Comparison of ENCODE assay signal across 25 cellular contexts in genomic region chr7:44335184-44335583, GRCh38. TPM values are rescaled to one million over a fixed set of nuclear protein-coding genes. Genes with fewer than 3 reads are reported as not detected.
"Had no signal": no experiment of that assay in that cellular context is flagged by ENCODE, and none has a peak within 500 bp of the region (broad histone marks: within the 10 kb centered on the region; RNA-seq: fewer than 3 reads in every experiment).

No MANE protein-coding gene starts in this region.

- ATAC-seq: effector memory CD8-positive, alpha-beta T cell; esophagus mucosa; gastrocnemius medialis; left lung; left ventricle myocardium superior; mucosa of descending colon had no signal

- H3K36me3 Mint-ChIP-seq: mesothelial cell of epicardium had no signal

- H3K4me1 Mint-ChIP-seq: endodermal cell had no signal

- H3K4me3 Mint-ChIP-seq: dendritic cell treated with granulocyte-macrophage colony-stimulating factor and Interleukin-4, amounts not matched to agents 40 ng/mL and 50 ng/mL, for 4 days; effector memory CD8-positive, alpha-beta T cell; endodermal cell; mesothelial cell of epicardium had no signal

- H3K36me3 ChIP-seq: colonic mucosa, esophagus squamous epithelium, gastrocnemius medialis, heart left ventricle, left lung, lower lobe of right lung had no signal

- H3K27ac ChIP-seq: colonic mucosa, epithelial cell of prostate, esophagus squamous epithelium, gastrocnemius medialis, hepatocyte, left lung, lower lobe of right lung had no signal

- DNase-seq: colonic mucosa; cortex of kidney; effector CD8-positive, alpha-beta T cell; effector memory CD8-positive, alpha-beta T cell; endodermal cell; erythroblast; esophagus squamous epithelium; foreskin fibroblast; foreskin melanocyte; gastrocnemius medialis; glutamatergic neuron; heart left ventricle; hypothalamus; left cardiac atrium; lower lobe of right lung; mesenchymal stem cell; mucosa of descending colon had no signal

- H3K27ac Mint-ChIP-seq: dendritic cell treated with granulocyte-macrophage colony-stimulating factor and Interleukin-4, amounts not matched to agents 40 ng/mL and 50 ng/mL, for 4 days; effector memory CD8-positive, alpha-beta T cell; endodermal cell; mesothelial cell of epicardium had no signal

- H3K4me1 ChIP-seq: colonic mucosa, esophagus squamous epithelium, left lung, lower lobe of right lung had no signal

- H3K27me3 ChIP-seq: colonic mucosa, esophagus squamous epithelium, gastrocnemius medialis, heart left ventricle, left lung had no signal

- H3K4me3 ChIP-seq: colonic mucosa, esophagus squamous epithelium, gastrocnemius medialis, heart left ventricle, hepatocyte, left lung, lower lobe of right lung, mucosa of descending colon had no signal

- H3K9me3 ChIP-seq: colonic mucosa, gastrocnemius medialis, lower lobe of right lung, mucosa of descending colon had no signal

- H3K9me3 Mint-ChIP-seq: endodermal cell had no signal

RNA-seq across cellular contexts. Expression of gene CAMK2B, which starts 9.8 kb away (rescaled TPM):
- total RNA-seq: kidney epithelial cell had no signal
